29 cellular contexts compared by ENCODE assay signal in genomic region chr2:21382980-21383520, GRCh38.
DNase-seq lines count a peak whose midpoint lies in the region; ATAC-seq and TF ChIP-seq lines count a peak whose summit lies in the region.
"Had no signal": no experiment of that assay in that cellular context is flagged by ENCODE, and none has a peak within 500 bp of the region (broad histone marks: within the 10 kb centered on the region; RNA-seq: fewer than 3 reads in every experiment).

No MANE protein-coding gene starts in this region.

- peaks cover 19% of the 10 kb centered on the region for H3F3A ChIP-seq in neural progenitor cell (ENCODE audit: low read depth)

- no peaks in the 10 kb centered on the region for H3K36me3 ChIP-seq in neural progenitor cell
- H3K36me3 ChIP-seq in esophagus squamous epithelium, result no peaks in the 10 kb centered on the region
- H3K36me3 ChIP-seq: gastrocnemius medialis, prostate gland, upper lobe of left lung had no signal

- no peak for TF ChIP-seq POLR2A in esophagus squamous epithelium (IDR thresholded peaks at IDR 0.05)

- no peaks in the 10 kb centered on the region for H4K20me1 ChIP-seq in neural progenitor cell (ENCODE audit: low read depth)

- H3K9ac ChIP-seq in neural progenitor cell, result no peak overlapping the region

- no peak for ATAC-seq in GM21786 (IDR thresholded peaks at IDR 0.05; ENCODE audit: unreplicated experiment)
- ATAC-seq in GM19328 (IDR thresholded peaks at IDR 0.05; ENCODE audit: unreplicated experiment), result no peak
- ATAC-seq in HG03025 (IDR thresholded peaks at IDR 0.05; ENCODE audit: low FRiP score, unreplicated experiment), result no peak
- ATAC-seq: activated CD8-positive, alpha-beta memory T cell treated with anti-CD3 and anti-CD28 coated beads, Interleukin-2, amount 10 ng/mL, durations not matched to agents 7 days and 5 days; gastrocnemius medialis; left lobe of liver; PC-3; Right ventricle myocardium inferior; T-helper 17 cell had no signal

- H3K4me2 ChIP-seq in neural progenitor cell, result peak overlapping the region; percentile 25

- H3K4me1 ChIP-seq in neural progenitor cell, result peaks cover 22% of the 10 kb centered on the region
- no peaks in the 10 kb centered on the region for H3K4me1 ChIP-seq in esophagus squamous epithelium
- H3K4me1 ChIP-seq: gastrocnemius medialis, prostate gland, upper lobe of left lung had no signal

- peaks cover 3% of the 10 kb centered on the region for H3K9me3 Mint-ChIP-seq in neural progenitor cell

- H3K9me3 ChIP-seq in neural progenitor cell (ENCODE audit: low read depth), result no peaks in the 10 kb centered on the region
- H3K9me3 ChIP-seq in esophagus squamous epithelium, result no peaks in the 10 kb centered on the region
- H3K9me3 ChIP-seq: gastrocnemius medialis, prostate gland, upper lobe of left lung had no signal

- H3K27ac Mint-ChIP-seq in neural progenitor cell, result no peak overlapping the region
- H3K27ac Mint-ChIP-seq: activated CD8-positive, alpha-beta memory T cell treated with anti-CD3 and anti-CD28 coated beads, Interleukin-2, amount 10 ng/mL, durations not matched to agents 7 days and 5 days; activated naive CD8-positive, alpha-beta T cell treated with anti-CD3 and anti-CD28 coated beads, Interleukin-2, amount 10 ng/mL, durations not matched to agents 7 days and 5 days; dendritic cell treated with granulocyte-macrophage colony-stimulating factor and Interleukin-4, amounts not matched to agents 40 ng/mL and 50 ng/mL, for 4 days; immature natural killer cell; memory B cell; T-helper 17 cell had no signal

- no peaks in the 10 kb centered on the region for H3K27me3 Mint-ChIP-seq in neural progenitor cell (ENCODE audit: insufficient read depth, low read depth)
- H3K27me3 Mint-ChIP-seq: activated CD8-positive, alpha-beta memory T cell treated with anti-CD3 and anti-CD28 coated beads, Interleukin-2, amount 10 ng/mL, durations not matched to agents 7 days and 5 days; activated naive CD8-positive, alpha-beta T cell treated with anti-CD3 and anti-CD28 coated beads, Interleukin-2, amount 10 ng/mL, durations not matched to agents 7 days and 5 days; central memory CD8-positive, alpha-beta T cell; memory B cell; T-helper 17 cell had no signal

- H3K36me3 Mint-ChIP-seq in neural progenitor cell, result no peaks in the 10 kb centered on the region
- H3K36me3 Mint-ChIP-seq: activated CD8-positive, alpha-beta memory T cell treated with anti-CD3 and anti-CD28 coated beads, Interleukin-2, amount 10 ng/mL, durations not matched to agents 7 days and 5 days; activated naive CD8-positive, alpha-beta T cell treated with anti-CD3 and anti-CD28 coated beads, Interleukin-2, amount 10 ng/mL, durations not matched to agents 7 days and 5 days; memory B cell had no signal

- DNase-seq in NCI-H82 (lab: John Stamatoyannopoulos, UW), result peak; percentile 26
- no peak for DNase-seq in NCI-H82 treated with DMSO at 0.1 percent for 48 hours (lab: John Stamatoyannopoulos, UW; ENCODE audit: unreplicated experiment)
- DNase-seq in globus pallidus (ENCODE audit: low spot score), result peak; percentile 93
- DNase-seq in neural progenitor cell (ENCODE audit: low spot score), result peak; percentile 18
- DNase-seq in esophagus squamous epithelium (lab: John Stamatoyannopoulos, UW), result no peak
- DNase-seq: activated CD4-positive, alpha-beta T cell treated with anti-CD3 and anti-CD28 coated beads, Interleukin-2, amount 50 U/mL, for 4 hours; activated CD8-positive, alpha-beta memory T cell treated with anti-CD3 and anti-CD28 coated beads, Interleukin-2, amount 10 ng/mL, durations not matched to agents 7 days and 5 days; activated gamma-delta T cell treated with Interleukin-2 at 50 U/mL for 16 hours; activated naive CD8-positive, alpha-beta T cell treated with anti-CD3 and anti-CD28 coated beads, Interleukin-2, amount 10 ng/mL, durations not matched to agents 7 days and 5 days; activated T-cell treated with anti-CD3 and anti-CD28 coated beads, Interleukin-2, amount 50 U/mL, for 48 hours; gastrocnemius medialis; immature natural killer cell; KBM-7; NCI-H1092; NCI-H510A treated with DMSO at 0.1 percent for 48 hours; PC-3; stimulated activated CD4-positive, alpha-beta T cell treated with anti-CD3 and anti-CD28 coated beads, Interleukin-4, amount 100 ng/mL, for 1 hour; T-helper 17 cell; upper lobe of left lung had no signal

- H3K27me3 ChIP-seq in neural progenitor cell (no peaks in the 10 kb centered on the region), esophagus squamous epithelium (no peaks in the 10 kb centered on the region)
- H3K27me3 ChIP-seq: gastrocnemius medialis, upper lobe of left lung had no signal

- peak overlapping the region; percentile 45 for H3K27ac ChIP-seq in neural progenitor cell
- H3K27ac ChIP-seq in esophagus squamous epithelium, result no peak overlapping the region
- H3K27ac ChIP-seq: gastrocnemius medialis, HL-60, prostate gland, upper lobe of left lung had no signal

- H3K4me3 ChIP-seq in neural progenitor cell (no peak overlapping the region), esophagus squamous epithelium (no peak overlapping the region)
- H3K4me3 ChIP-seq: gastrocnemius medialis, prostate gland, upper lobe of left lung had no signal

- no peak overlapping the region for H3K4me3 Mint-ChIP-seq in neural progenitor cell
- H3K4me3 Mint-ChIP-seq: activated CD8-positive, alpha-beta memory T cell treated with anti-CD3 and anti-CD28 coated beads, Interleukin-2, amount 10 ng/mL, durations not matched to agents 7 days and 5 days; activated naive CD8-positive, alpha-beta T cell treated with anti-CD3 and anti-CD28 coated beads, Interleukin-2, amount 10 ng/mL, durations not matched to agents 7 days and 5 days; central memory CD8-positive, alpha-beta T cell; dendritic cell treated with granulocyte-macrophage colony-stimulating factor and Interleukin-4, amounts not matched to agents 40 ng/mL and 50 ng/mL, for 4 days; immature natural killer cell; memory B cell; T-helper 17 cell had no signal

- TF ChIP-seq CTCF in neural progenitor cell (IDR thresholded peaks at IDR 0.05) (no peak), esophagus squamous epithelium (IDR thresholded peaks at IDR 0.05) (no peak)

- H3K4me1 Mint-ChIP-seq in neural progenitor cell, result peaks cover 14% of the 10 kb centered on the region
- H3K4me1 Mint-ChIP-seq: activated CD8-positive, alpha-beta memory T cell treated with anti-CD3 and anti-CD28 coated beads, Interleukin-2, amount 10 ng/mL, durations not matched to agents 7 days and 5 days; activated naive CD8-positive, alpha-beta T cell treated with anti-CD3 and anti-CD28 coated beads, Interleukin-2, amount 10 ng/mL, durations not matched to agents 7 days and 5 days; central memory CD8-positive, alpha-beta T cell; immature natural killer cell; memory B cell; T-helper 17 cell had no signal

- intact Hi-C loops in esophagus squamous epithelium (cut with DNase I), result no loop called here

- 64 to 65% methylated on average over 4 of the region's 4 CpGs for WGBS in esophagus squamous epithelium, 2 donors

- H3K79me2 ChIP-seq in neural progenitor cell (ENCODE audit: low read depth), result no peaks in the 10 kb centered on the region

- peak overlapping the region; percentile 30 for H2AFZ ChIP-seq in neural progenitor cell (replicated peaks)

Comparison
In these comparisons a context has a peak if more than half of its experiments do, and no peak if none do; other contexts are left out.
1. DNase-seq: peak in NCI-H82 (single experiment), globus pallidus (single experiment) and neural progenitor cell (single experiment); none in NCI-H82 treated with DMSO at 0.1 percent for 48 hours (single experiment) and esophagus squamous epithelium (single experiment).